ENCODE assay signal across 1 cellular context in genomic region chr16:84593825-84594724, GRCh38.
TF ChIP-seq lines count a peak whose summit lies in the region.

No MANE protein-coding gene starts in this region.

TF ChIP-seq in K562, 482 proteins besides CTCF, POLR2A, EP300 and RAD21 (continued from another document and continues in another):
- TF ChIP-seq, protein P1, sequence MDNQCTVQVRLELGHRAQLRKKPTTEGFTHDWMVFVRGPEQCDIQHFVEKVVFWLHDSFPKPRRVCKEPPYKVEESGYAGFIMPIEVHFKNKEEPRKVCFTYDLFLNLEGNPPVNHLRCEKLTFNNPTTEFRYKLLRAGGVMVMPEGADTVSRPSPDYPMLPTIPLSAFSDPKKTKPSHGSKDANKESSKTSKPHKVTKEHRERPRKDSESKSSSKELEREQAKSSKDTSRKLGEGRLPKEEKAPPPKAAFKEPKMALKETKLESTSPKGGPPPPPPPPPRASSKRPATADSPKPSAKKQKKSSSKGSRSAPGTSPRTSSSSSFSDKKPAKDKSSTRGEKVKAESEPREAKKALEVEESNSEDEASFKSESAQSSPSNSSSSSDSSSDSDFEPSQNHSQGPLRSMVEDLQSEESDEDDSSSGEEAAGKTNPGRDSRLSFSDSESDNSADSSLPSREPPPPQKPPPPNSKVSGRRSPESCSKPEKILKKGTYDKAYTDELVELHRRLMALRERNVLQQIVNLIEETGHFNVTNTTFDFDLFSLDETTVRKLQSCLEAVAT (IDR thresholded peaks at IDR 0.05) = peak in 1 of 2 experiments; percentile 63; a peak in 2 of 4 replicates
- no peak for TF ChIP-seq HDGF (IDR thresholded peaks at IDR 0.05)
- TF ChIP-seq ZNF77 (CRISPR knock-in tag; IDR thresholded peaks at IDR 0.05) = no peak
- TF ChIP-seq CTCFL (IDR thresholded peaks at IDR 0.05; ENCODE audit: borderline replicate concordance, insufficient read depth, low read depth, low read length, poor library complexity, severe bottlenecking) = no peak
- TF ChIP-seq, protein P2, sequence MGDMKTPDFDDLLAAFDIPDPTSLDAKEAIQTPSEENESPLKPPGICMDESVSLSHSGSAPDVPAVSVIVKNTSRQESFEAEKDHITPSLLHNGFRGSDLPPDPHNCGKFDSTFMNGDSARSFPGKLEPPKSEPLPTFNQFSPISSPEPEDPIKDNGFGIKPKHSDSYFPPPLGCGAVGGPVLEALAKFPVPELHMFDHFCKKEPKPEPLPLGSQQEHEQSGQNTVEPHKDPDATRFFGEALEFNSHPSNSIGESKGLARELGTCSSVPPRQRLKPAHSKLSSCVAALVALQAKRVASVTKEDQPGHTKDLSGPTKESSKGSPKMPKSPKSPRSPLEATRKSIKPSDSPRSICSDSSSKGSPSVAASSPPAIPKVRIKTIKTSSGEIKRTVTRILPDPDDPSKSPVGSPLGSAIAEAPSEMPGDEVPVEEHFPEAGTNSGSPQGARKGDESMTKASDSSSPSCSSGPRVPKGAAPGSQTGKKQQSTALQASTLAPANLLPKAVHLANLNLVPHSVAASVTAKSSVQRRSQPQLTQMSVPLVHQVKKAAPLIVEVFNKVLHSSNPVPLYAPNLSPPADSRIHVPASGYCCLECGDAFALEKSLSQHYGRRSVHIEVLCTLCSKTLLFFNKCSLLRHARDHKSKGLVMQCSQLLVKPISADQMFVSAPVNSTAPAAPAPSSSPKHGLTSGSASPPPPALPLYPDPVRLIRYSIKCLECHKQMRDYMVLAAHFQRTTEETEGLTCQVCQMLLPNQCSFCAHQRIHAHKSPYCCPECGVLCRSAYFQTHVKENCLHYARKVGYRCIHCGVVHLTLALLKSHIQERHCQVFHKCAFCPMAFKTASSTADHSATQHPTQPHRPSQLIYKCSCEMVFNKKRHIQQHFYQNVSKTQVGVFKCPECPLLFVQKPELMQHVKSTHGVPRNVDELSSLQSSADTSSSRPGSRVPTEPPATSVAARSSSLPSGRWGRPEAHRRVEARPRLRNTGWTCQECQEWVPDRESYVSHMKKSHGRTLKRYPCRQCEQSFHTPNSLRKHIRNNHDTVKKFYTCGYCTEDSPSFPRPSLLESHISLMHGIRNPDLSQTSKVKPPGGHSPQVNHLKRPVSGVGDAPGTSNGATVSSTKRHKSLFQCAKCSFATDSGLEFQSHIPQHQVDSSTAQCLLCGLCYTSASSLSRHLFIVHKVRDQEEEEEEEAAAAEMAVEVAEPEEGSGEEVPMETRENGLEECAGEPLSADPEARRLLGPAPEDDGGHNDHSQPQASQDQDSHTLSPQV (IDR thresholded peaks at IDR 0.05) = peak; percentile 83
- TF ChIP-seq, protein P3, sequence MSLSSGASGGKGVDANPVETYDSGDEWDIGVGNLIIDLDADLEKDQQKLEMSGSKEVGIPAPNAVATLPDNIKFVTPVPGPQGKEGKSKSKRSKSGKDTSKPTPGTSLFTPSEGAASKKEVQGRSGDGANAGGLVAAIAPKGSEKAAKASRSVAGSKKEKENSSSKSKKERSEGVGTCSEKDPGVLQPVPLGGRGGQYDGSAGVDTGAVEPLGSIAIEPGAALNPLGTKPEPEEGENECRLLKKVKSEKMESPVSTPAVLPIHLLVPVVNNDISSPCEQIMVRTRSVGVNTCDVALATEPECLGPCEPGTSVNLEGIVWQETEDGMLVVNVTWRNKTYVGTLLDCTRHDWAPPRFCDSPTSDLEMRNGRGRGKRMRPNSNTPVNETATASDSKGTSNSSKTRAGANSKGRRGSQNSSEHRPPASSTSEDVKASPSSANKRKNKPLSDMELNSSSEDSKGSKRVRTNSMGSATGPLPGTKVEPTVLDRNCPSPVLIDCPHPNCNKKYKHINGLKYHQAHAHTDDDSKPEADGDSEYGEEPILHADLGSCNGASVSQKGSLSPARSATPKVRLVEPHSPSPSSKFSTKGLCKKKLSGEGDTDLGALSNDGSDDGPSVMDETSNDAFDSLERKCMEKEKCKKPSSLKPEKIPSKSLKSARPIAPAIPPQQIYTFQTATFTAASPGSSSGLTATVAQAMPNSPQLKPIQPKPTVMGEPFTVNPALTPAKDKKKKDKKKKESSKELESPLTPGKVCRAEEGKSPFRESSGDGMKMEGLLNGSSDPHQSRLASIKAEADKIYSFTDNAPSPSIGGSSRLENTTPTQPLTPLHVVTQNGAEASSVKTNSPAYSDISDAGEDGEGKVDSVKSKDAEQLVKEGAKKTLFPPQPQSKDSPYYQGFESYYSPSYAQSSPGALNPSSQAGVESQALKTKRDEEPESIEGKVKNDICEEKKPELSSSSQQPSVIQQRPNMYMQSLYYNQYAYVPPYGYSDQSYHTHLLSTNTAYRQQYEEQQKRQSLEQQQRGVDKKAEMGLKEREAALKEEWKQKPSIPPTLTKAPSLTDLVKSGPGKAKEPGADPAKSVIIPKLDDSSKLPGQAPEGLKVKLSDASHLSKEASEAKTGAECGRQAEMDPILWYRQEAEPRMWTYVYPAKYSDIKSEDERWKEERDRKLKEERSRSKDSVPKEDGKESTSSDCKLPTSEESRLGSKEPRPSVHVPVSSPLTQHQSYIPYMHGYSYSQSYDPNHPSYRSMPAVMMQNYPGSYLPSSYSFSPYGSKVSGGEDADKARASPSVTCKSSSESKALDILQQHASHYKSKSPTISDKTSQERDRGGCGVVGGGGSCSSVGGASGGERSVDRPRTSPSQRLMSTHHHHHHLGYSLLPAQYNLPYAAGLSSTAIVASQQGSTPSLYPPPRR (CRISPR knock-in tag; IDR thresholded peaks at IDR 0.05; ENCODE audit: borderline replicate concordance) = peak; percentile 93; the same call in 1 of the 2 replicates
- peak; percentile 34 for TF ChIP-seq MAFG (tag; conservative IDR thresholded peaks at IDR 0.05)
- TF ChIP-seq ZNF347 (CRISPR knock-in tag; IDR thresholded peaks at IDR 0.05; ENCODE audit: low read depth) = no peak
- no peak for TF ChIP-seq TCF7 (IDR thresholded peaks at IDR 0.05; ENCODE audit: borderline replicate concordance)
- TF ChIP-seq NR2C1 (IDR thresholded peaks at IDR 0.05) = peak; percentile 27; the same call in 1 of the 2 replicates
- TF ChIP-seq NR2C1 (tag; IDR thresholded peaks at IDR 0.05) = peak; percentile 33; the same call in 1 of the 2 replicates
- no peak for TF ChIP-seq HDAC6 (IDR thresholded peaks at IDR 0.05; ENCODE audit: low read depth, low read length)
- TF ChIP-seq ZNF253 (CRISPR knock-in tag; conservative IDR thresholded peaks at IDR 0.05) = no peak
- peak; percentile 20 for TF ChIP-seq KDM5B (IDR thresholded peaks at IDR 0.05; ENCODE audit: insufficient replicate concordance, low read depth, low read length)
- TF ChIP-seq JUNB (CRISPR knock-in tag; conservative IDR thresholded peaks at IDR 0.05) = no peak
- no peak for TF ChIP-seq SMARCB1 (IDR thresholded peaks at IDR 0.05; ENCODE audit: insufficient read length, low read depth)
- TF ChIP-seq SP2 (IDR thresholded peaks at IDR 0.05; ENCODE audit: extremely low read depth, low read depth, low read length, poor library complexity, severe bottlenecking) = no peak
- TF ChIP-seq HSF4 (CRISPR knock-in tag; IDR thresholded peaks at IDR 0.05; ENCODE audit: borderline replicate concordance) = no peak
- no peak for TF ChIP-seq ZNF12 (CRISPR knock-in tag; IDR thresholded peaks at IDR 0.05)
- no peak for TF ChIP-seq ILK (tag; IDR thresholded peaks at IDR 0.05; ENCODE audit: borderline replicate concordance, low read depth)
- no peak for TF ChIP-seq SNIP1 (IDR thresholded peaks at IDR 0.05; ENCODE audit: low read depth)
- peak; percentile 62 for TF ChIP-seq SPI1 (IDR thresholded peaks at IDR 0.05; ENCODE audit: borderline replicate concordance, low read depth, low read length)
- TF ChIP-seq ZNF75A (CRISPR knock-in tag; IDR thresholded peaks at IDR 0.05) = 0 out of 2 replicates have a peak, but pooled peaks have one; percentile 8
- no peak for TF ChIP-seq TGIF2 (CRISPR knock-in tag; IDR thresholded peaks at IDR 0.05)
- TF ChIP-seq, protein P4, sequence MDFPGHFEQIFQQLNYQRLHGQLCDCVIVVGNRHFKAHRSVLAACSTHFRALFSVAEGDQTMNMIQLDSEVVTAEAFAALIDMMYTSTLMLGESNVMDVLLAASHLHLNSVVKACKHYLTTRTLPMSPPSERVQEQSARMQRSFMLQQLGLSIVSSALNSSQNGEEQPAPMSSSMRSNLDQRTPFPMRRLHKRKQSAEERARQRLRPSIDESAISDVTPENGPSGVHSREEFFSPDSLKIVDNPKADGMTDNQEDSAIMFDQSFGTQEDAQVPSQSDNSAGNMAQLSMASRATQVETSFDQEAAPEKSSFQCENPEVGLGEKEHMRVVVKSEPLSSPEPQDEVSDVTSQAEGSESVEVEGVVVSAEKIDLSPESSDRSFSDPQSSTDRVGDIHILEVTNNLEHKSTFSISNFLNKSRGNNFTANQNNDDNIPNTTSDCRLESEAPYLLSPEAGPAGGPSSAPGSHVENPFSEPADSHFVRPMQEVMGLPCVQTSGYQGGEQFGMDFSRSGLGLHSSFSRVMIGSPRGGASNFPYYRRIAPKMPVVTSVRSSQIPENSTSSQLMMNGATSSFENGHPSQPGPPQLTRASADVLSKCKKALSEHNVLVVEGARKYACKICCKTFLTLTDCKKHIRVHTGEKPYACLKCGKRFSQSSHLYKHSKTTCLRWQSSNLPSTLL (IDR thresholded peaks at IDR 0.05) = no peak
- TF ChIP-seq PHB (CRISPR knock-in tag; IDR thresholded peaks at IDR 0.05) = no peak
- TF ChIP-seq ZNF785 (CRISPR knock-in tag; IDR thresholded peaks at IDR 0.05) = no peak
- no peak for TF ChIP-seq MCM3 (IDR thresholded peaks at IDR 0.05)
- TF ChIP-seq, protein P5, sequence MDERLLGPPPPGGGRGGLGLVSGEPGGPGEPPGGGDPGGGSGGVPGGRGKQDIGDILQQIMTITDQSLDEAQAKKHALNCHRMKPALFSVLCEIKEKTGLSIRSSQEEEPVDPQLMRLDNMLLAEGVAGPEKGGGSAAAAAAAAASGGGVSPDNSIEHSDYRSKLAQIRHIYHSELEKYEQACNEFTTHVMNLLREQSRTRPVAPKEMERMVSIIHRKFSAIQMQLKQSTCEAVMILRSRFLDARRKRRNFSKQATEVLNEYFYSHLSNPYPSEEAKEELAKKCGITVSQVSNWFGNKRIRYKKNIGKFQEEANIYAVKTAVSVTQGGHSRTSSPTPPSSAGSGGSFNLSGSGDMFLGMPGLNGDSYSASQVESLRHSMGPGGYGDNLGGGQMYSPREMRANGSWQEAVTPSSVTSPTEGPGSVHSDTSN (CRISPR knock-in tag; IDR thresholded peaks at IDR 0.05; ENCODE audit: low read depth) = no peak
- TF ChIP-seq, protein P5 (tag; conservative IDR thresholded peaks at IDR 0.05; ENCODE audit: low read depth) = peak; percentile 96
- no peak for TF ChIP-seq ZBTB8A (IDR thresholded peaks at IDR 0.05; ENCODE audit: partially characterized antibody)
- no peak for TF ChIP-seq SAFB2 (IDR thresholded peaks at IDR 0.05; ENCODE audit: borderline replicate concordance, low read depth, low read length, severe bottlenecking)
- TF ChIP-seq NCOA4 (IDR thresholded peaks at IDR 0.05; ENCODE audit: partially characterized antibody) = no peak
- TF ChIP-seq MAFF (IDR thresholded peaks at IDR 0.05; ENCODE audit: low read length) = no peak; the same call in 1 of the 2 replicates
- TF ChIP-seq MITF (IDR thresholded peaks at IDR 0.05) = no peak
- no peak for TF ChIP-seq POLR3G (IDR thresholded peaks at IDR 0.05; ENCODE audit: extremely low read depth, insufficient read length, insufficient replicate concordance)
- peak; percentile 71; the same call in 1 of the 2 replicates for TF ChIP-seq ZNF644 (tag; IDR thresholded peaks at IDR 0.05; ENCODE audit: low read depth)
- TF ChIP-seq ZSCAN32 (CRISPR knock-in tag; IDR thresholded peaks at IDR 0.05) = no peak
- no peak for TF ChIP-seq CHCHD3 (CRISPR knock-in tag; IDR thresholded peaks at IDR 0.05)
- peak; percentile 97 for TF ChIP-seq NFIC (IDR thresholded peaks at IDR 0.05)
- TF ChIP-seq RBFOX2 (IDR thresholded peaks at IDR 0.05; ENCODE audit: low read depth, low read length) = 0 out of 2 replicates have a peak, but pooled peaks have one; percentile 21
- TF ChIP-seq ZNF507 (tag; conservative IDR thresholded peaks at IDR 0.05) = no peak
